8 cellular contexts compared by ENCODE assay signal in genomic region chr5:784428-785177, GRCh38. TPM values are rescaled to one million over a fixed set of nuclear protein-coding genes. Genes with fewer than 3 reads are reported as not detected.
DNase-seq lines count a peak whose midpoint lies in the region; ATAC-seq and TF ChIP-seq lines count a peak whose summit lies in the region.
"Not testable (repeated sequence)": the region's sequence is repeated elsewhere in the genome, so short reads cannot be mapped to it uniquely, and the experiment has no call there.

Gene ZDHHC11B (minus strand): TSS chr5:784729. CDS start chr5:766919, 17,810 bp downstream.

- not testable (repeated sequence) for H3K4me2 ChIP-seq in osteoblast (ENCODE audit: insufficient read depth, low read length)

- not testable (repeated sequence) for H3K79me2 ChIP-seq in osteoblast (ENCODE audit: insufficient read depth, low read length)

- not testable (repeated sequence) for H3K9me3 ChIP-seq in ES-I3 (ENCODE audit: control insufficient read depth, insufficient read depth, low read length); osteoblast (ENCODE audit: low read depth, low read length); stomach smooth muscle (ENCODE audit: control insufficient read depth in 2 of 2, low read length in 2 of 2)

- peak; percentile 50 for ATAC-seq in HG02840 (IDR thresholded peaks at IDR 0.05; ENCODE audit: low FRiP score, unreplicated experiment)

- intact Hi-C loops in cardiac septum (cut with DNase I), result loop anchor here (2.0 kb wide), 1 partner anchor 26 kb away; no protein-coding TSS in a partner anchor

- H3K27ac ChIP-seq in osteoblast (ENCODE audit: low read depth, low read length); stomach smooth muscle (ENCODE audit: low read length): not testable (repeated sequence)

- H3K36me3 ChIP-seq in ES-I3 (ENCODE audit: insufficient read depth, low read length); osteoblast (ENCODE audit: insufficient read depth, low read length); stomach smooth muscle (ENCODE audit: control insufficient read depth in 2 of 2, insufficient read depth in 2 of 2, low read length in 2 of 2): not testable (repeated sequence)

- TF ChIP-seq CTCF in osteoblast (IDR thresholded peaks at IDR 0.05; ENCODE audit: extremely low read depth, low read depth, low read length), result not testable (repeated sequence)

- H3K9ac ChIP-seq in ES-I3 (ENCODE audit: low read depth, low read length) (peak within 1 kb of the TSS; percentile 34; the same call in 1 of the 2 replicates), stomach smooth muscle (ENCODE audit: low read length in 2 of 2) (peak within 1 kb of the TSS in 1 of 2 donors; percentile 27)

- DNase-seq in NCI-H1694 treated with DMSO at 0.1 percent for 48 hours (lab: John Stamatoyannopoulos, UW) (peak; percentile 55), T-helper 22 cell (ENCODE audit: low read depth) (peak; percentile 78), amniotic epithelial cell (ENCODE audit: low read depth) (peak; percentile 51), cardiac septum (ENCODE audit: low spot score) (peak; percentile 92), osteoblast (ENCODE audit: insufficient read length, low spot score, missing footprints) (peak; percentile 91)

- not testable (repeated sequence) for H4K20me1 ChIP-seq in osteoblast (ENCODE audit: insufficient read depth, low read length)

- H3K27me3 ChIP-seq in osteoblast (ENCODE audit: insufficient read depth, low read length); stomach smooth muscle (ENCODE audit: control insufficient read depth in 1 of 2, insufficient read depth in 2 of 2, low read length in 2 of 2): not testable (repeated sequence)

- H2AFZ ChIP-seq in osteoblast (ENCODE audit: low read length), result not testable (repeated sequence)

- not testable (repeated sequence) for H3K4me1 ChIP-seq in ES-I3 (ENCODE audit: insufficient read depth, low read length); osteoblast (ENCODE audit: insufficient read depth, low read length)
- peaks cover 12% of the 10 kb centered on the region for H3K4me1 ChIP-seq in stomach smooth muscle (ENCODE audit: control insufficient read depth, insufficient read depth, low read length)

- H3K4me3 ChIP-seq in osteoblast (ENCODE audit: insufficient read depth, low read length), result not testable (repeated sequence)
- peak within 1 kb of the TSS; percentile 66 to 78 for H3K4me3 ChIP-seq in stomach smooth muscle (ENCODE audit: low read length in 2 of 2)

RNA-seq across cellular contexts. Expression of gene ZDHHC11B, which starts in this region (rescaled TPM):
- total RNA-seq in cardiac septum (5.5 TPM), osteoblast (not detected in 2 replicates)

Comparison
In these comparisons a context has a peak if more than half of its experiments do, and no peak if none do; other contexts are left out.
1. Peak in DNase-seq in osteoblast; RNA of the gene not detected or under 1 TPM.